In genomic region chr7:138502023-138502767, GRCh38 we compare ENCODE assay signal across 1 cellular context.
A peak's percentile ranks its signal among the peaks of the same experiment; 100 is the strongest.
TF ChIP-seq lines count a peak whose summit lies in the region.

No MANE protein-coding gene starts in this region.

TF ChIP-seq in K562, 482 proteins besides CTCF, POLR2A, EP300 and RAD21:
- TF ChIP-seq RBM25 (IDR thresholded peaks at IDR 0.05; ENCODE audit: low read depth, low read length, severe bottlenecking) (peak; percentile 16), DDX20 (tag; IDR thresholded peaks at IDR 0.05; ENCODE audit: low read depth) (no peak), ZNF224 (CRISPR knock-in tag; IDR thresholded peaks at IDR 0.05) (0 out of 2 replicates have a peak, but pooled peaks have one; percentile 24)
TF ChIP-seq in K562: peak in this region for 2.
